In genomic region chr4:125838239-125838601, GRCh38 we compare ENCODE assay signal across 17 cellular contexts.
A peak's percentile ranks its signal among the peaks of the same experiment; 100 is the strongest.
DNase-seq lines count a peak whose midpoint lies in the region; ATAC-seq and TF ChIP-seq lines count a peak whose summit lies in the region.
"Had no signal": no experiment of that assay in that cellular context is flagged by ENCODE, and none has a peak within 500 bp of the region (broad histone marks: within the 10 kb centered on the region; RNA-seq: fewer than 3 reads in every experiment).

No MANE protein-coding gene starts in this region.

- no peak overlapping the region for H2BK5ac ChIP-seq in mesenchymal stem cell (ENCODE audit: low read depth, low read length, poor library complexity, severe bottlenecking)

- peak overlapping the region in 1 of 2 experiments; percentile 52 for H3K18ac ChIP-seq in mesenchymal stem cell (ENCODE audit: low read depth in 1 of 2, low read length in 2 of 2)

- H3K4me3 ChIP-seq in BE2C (ENCODE audit: low read depth, low read length) = no peak overlapping the region
- H3K4me3 ChIP-seq in mesenchymal stem cell (ENCODE audit: insufficient read depth in 1 of 2, low read depth in 1 of 2, low read length in 2 of 2) = no peak overlapping the region
- no peak overlapping the region for H3K4me3 ChIP-seq in upper lobe of right lung
- H3K4me3 ChIP-seq: BLaER1 had no signal

- peak; percentile 39 for DNase-seq in BE2C
- peak; percentile 60 for DNase-seq in amniotic epithelial cell (ENCODE audit: low read depth)
- DNase-seq in mesenchymal stem cell = peak; percentile 75
- no peak for DNase-seq in upper lobe of right lung
- DNase-seq in NCI-H2196 treated with DMSO at 0.1 percent for 48 hours (lab: John Stamatoyannopoulos, UW; ENCODE audit: unreplicated experiment) = no peak
- DNase-seq in NCI-H524 (lab: John Stamatoyannopoulos, UW) = no peak
- DNase-seq: 8988T; Caco-2; CD4-positive, CD25-positive, alpha-beta regulatory T cell; CD8-positive, alpha-beta T cell; DMS153; DND-41; GOT3; H7; HCEC 1CT had no signal

- 38% methylated on average over 4 of the region's 6 CpGs for WGBS in mesenchymal stem cell

- no peak overlapping the region for H4K91ac ChIP-seq in mesenchymal stem cell (ENCODE audit: low read length)

- H3K4me1 ChIP-seq in BE2C (peaks cover 17% of the 10 kb centered on the region), mesenchymal stem cell (ENCODE audit: control insufficient read depth, insufficient read depth, low read depth, low read length) (no peaks in the 10 kb centered on the region), upper lobe of right lung (no peaks in the 10 kb centered on the region)
- H3K4me1 ChIP-seq: BLaER1 had no signal

- no peak overlapping the region for H3K4me2 ChIP-seq in mesenchymal stem cell (ENCODE audit: low read length, poor library complexity, severe bottlenecking)
- H3K4me2 ChIP-seq: BLaER1 had no signal

- H2AFZ ChIP-seq in mesenchymal stem cell (ENCODE audit: low read depth, low read length) = no peak overlapping the region

- no peak overlapping the region for H3K27ac ChIP-seq in mesenchymal stem cell (ENCODE audit: low read length, poor library complexity, severe bottlenecking)
- H3K27ac ChIP-seq in upper lobe of right lung = no peak overlapping the region
- H3K27ac ChIP-seq: BLaER1, C4-2B had no signal

- no peak for ATAC-seq in upper lobe of right lung
- ATAC-seq: CD8-positive, alpha-beta T cell had no signal

- no peak overlapping the region for H2BK15ac ChIP-seq in mesenchymal stem cell (ENCODE audit: low read depth, poor library complexity, severe bottlenecking)

- no peak overlapping the region for H2AK5ac ChIP-seq in mesenchymal stem cell (ENCODE audit: low read length, severe bottlenecking)

- no peak overlapping the region for H4K8ac ChIP-seq in mesenchymal stem cell (ENCODE audit: low read length)

- H3K36me3 ChIP-seq in BE2C (no peaks in the 10 kb centered on the region), mesenchymal stem cell (ENCODE audit: control insufficient read depth in 1 of 2, insufficient read depth in 2 of 2, low read depth in 1 of 2, low read length in 2 of 2) (no peaks in the 10 kb centered on the region), upper lobe of right lung (no peaks in the 10 kb centered on the region)
- H3K36me3 ChIP-seq: BLaER1 had no signal

- H2BK120ac ChIP-seq in mesenchymal stem cell (ENCODE audit: low read depth, low read length) = no peak overlapping the region

- peak overlapping the region in 1 of 2 experiments; percentile 63 for H2BK12ac ChIP-seq in mesenchymal stem cell (ENCODE audit: low read length in 2 of 2)

- H3K79me1 ChIP-seq in mesenchymal stem cell (replicated peaks; ENCODE audit: low read length, poor library complexity, severe bottlenecking) = no peaks in the 10 kb centered on the region

- intact Hi-C loops in upper lobe of right lung (cut with DNase I) = no loop called here

- no peak for TF ChIP-seq CTCF in BE2C (IDR thresholded peaks at IDR 0.05; ENCODE audit: low read depth, low read length)
- TF ChIP-seq CTCF in upper lobe of right lung (IDR thresholded peaks at IDR 0.05) = no peak

- no peak overlapping the region for H3K14ac ChIP-seq in mesenchymal stem cell (ENCODE audit: low read length in 2 of 2)

- H3K4ac ChIP-seq in mesenchymal stem cell (ENCODE audit: low read depth in 1 of 2, low read length in 2 of 2) = peak overlapping the region in 1 of 2 experiments; percentile 58

- H3K27me3 ChIP-seq in BE2C (no peaks in the 10 kb centered on the region), mesenchymal stem cell (ENCODE audit: control insufficient read depth in 1 of 2, insufficient read depth in 1 of 2, low read length in 2 of 2) (no peaks in the 10 kb centered on the region), upper lobe of right lung (no peaks in the 10 kb centered on the region)
- H3K27me3 ChIP-seq: BLaER1 had no signal

- no peak overlapping the region for H3K23ac ChIP-seq in mesenchymal stem cell (ENCODE audit: low read length in 2 of 2)

- H3K9ac ChIP-seq in mesenchymal stem cell (ENCODE audit: low read length) = no peak overlapping the region
- H3K9ac ChIP-seq: BLaER1 had no signal

- H3K9me3 ChIP-seq in BE2C (no peaks in the 10 kb centered on the region), mesenchymal stem cell (ENCODE audit: control insufficient read depth, low read length) (no peaks in the 10 kb centered on the region), upper lobe of right lung (no peaks in the 10 kb centered on the region)
- H3K9me3 ChIP-seq: BLaER1, Caco-2 had no signal

Comparison
In these comparisons a context has a peak if more than half of its experiments do, and no peak if none do; other contexts are left out.
1. DNase-seq: peak in BE2C (single experiment), amniotic epithelial cell (single experiment) and mesenchymal stem cell (single experiment); none in upper lobe of right lung (single experiment), NCI-H2196 treated with DMSO at 0.1 percent for 48 hours (single experiment) and NCI-H524 (0 of 2).